21 cellular contexts compared by ENCODE assay signal in the genomic region with DNA sequence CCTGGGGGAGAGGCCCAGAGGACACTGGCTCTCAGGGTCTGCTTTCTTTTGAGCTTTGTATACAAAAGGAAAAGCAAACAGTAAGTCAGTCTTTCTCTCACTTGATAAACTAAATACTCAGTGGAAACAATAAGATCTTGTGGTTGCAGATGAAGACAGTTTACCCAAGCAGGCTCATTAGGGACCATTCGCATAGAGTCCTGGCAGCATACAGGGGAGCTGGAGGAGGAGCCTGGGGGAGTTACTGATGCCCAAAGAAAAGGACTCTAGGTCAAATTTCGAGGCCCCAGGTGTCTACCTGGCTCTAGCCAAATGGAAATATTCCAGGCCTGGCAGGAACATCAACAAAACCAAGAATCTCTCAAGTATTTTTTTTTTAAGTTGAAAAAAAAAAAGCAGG.
"Had no signal": no experiment of that assay in that cellular context is flagged by ENCODE, and none has a peak within 500 bp of the region (broad histone marks: within the 10 kb centered on the region; RNA-seq: fewer than 3 reads in every experiment).

No MANE protein-coding gene starts in this region.

- H3K4me3 Mint-ChIP-seq: activated CD4-positive, alpha-beta memory T cell treated with anti-CD3 and anti-CD28 coated beads, Interleukin-2, amount 10 ng/mL, durations not matched to agents 7 days and 5 days; activated CD4-positive, alpha-beta T cell treated with anti-CD3 and anti-CD28 coated beads, Interleukin-2, amount 10 ng/mL, durations not matched to agents 24 days and 14 days; activated naive CD4-positive, alpha-beta T cell treated with anti-CD3 and anti-CD28 coated beads, Interleukin-2, amount 10 ng/mL, durations not matched to agents 7 days and 5 days; activated T-cell treated with anti-CD3 and anti-CD28 coated beads, Interleukin-2, amount 50 U/mL, for 72 hours; natural killer cell had no signal

- ATAC-seq: activated CD4-positive, CD25-positive, alpha-beta regulatory T cell treated with anti-CD3 and anti-CD28 coated beads, Interleukin-2, amount 50 U/mL, for 24 hours; activated T-cell treated with anti-CD3 and anti-CD28 coated beads, Interleukin-2, amount 50 U/mL, for 72 hours; gastroesophageal sphincter; left ventricle myocardium superior; natural killer cell; psoas muscle had no signal

- H3K9me3 Mint-ChIP-seq: activated CD4-positive, alpha-beta memory T cell treated with anti-CD3 and anti-CD28 coated beads, Interleukin-2, amount 10 ng/mL, durations not matched to agents 7 days and 5 days; activated CD4-positive, alpha-beta T cell treated with anti-CD3 and anti-CD28 coated beads, Interleukin-2, amount 10 ng/mL, durations not matched to agents 24 days and 14 days; activated naive CD4-positive, alpha-beta T cell treated with anti-CD3 and anti-CD28 coated beads, Interleukin-2, amount 10 ng/mL, durations not matched to agents 7 days and 5 days had no signal

- H3K27me3 Mint-ChIP-seq: activated CD4-positive, alpha-beta memory T cell treated with anti-CD3 and anti-CD28 coated beads, Interleukin-2, amount 10 ng/mL, durations not matched to agents 7 days and 5 days; activated CD4-positive, alpha-beta T cell treated with anti-CD3 and anti-CD28 coated beads, Interleukin-2, amount 10 ng/mL, durations not matched to agents 24 days and 14 days; activated naive CD4-positive, alpha-beta T cell treated with anti-CD3 and anti-CD28 coated beads, Interleukin-2, amount 10 ng/mL, durations not matched to agents 7 days and 5 days had no signal

- DNase-seq: activated CD4-positive, alpha-beta memory T cell treated with anti-CD3 and anti-CD28 coated beads, Interleukin-2, amount 10 ng/mL, durations not matched to agents 7 days and 5 days; activated CD4-positive, alpha-beta T cell treated with anti-CD3 and anti-CD28 coated beads, Interleukin-2, amount 10 ng/mL, durations not matched to agents 24 days and 14 days; activated effector memory CD4-positive, alpha-beta T cell treated with Interleukin-2 at 50 U/mL for 16 hours; activated naive CD4-positive, alpha-beta T cell treated with anti-CD3 and anti-CD28 coated beads, Interleukin-2, amount 10 ng/mL, durations not matched to agents 7 days and 5 days; activated T-cell treated with anti-CD3 and anti-CD28 coated beads, Interleukin-2, amount 50 U/mL, for 72 hours; amygdala; cerebellar nuclear complex; esophagus squamous epithelium; head of caudate nucleus; hypothalamus; left ventricle myocardium superior; mammary epithelial cell; midbrain; natural killer cell; ovary; psoas muscle; spleen; stimulated activated CD4-positive, alpha-beta T cell treated with anti-CD3 and anti-CD28 coated beads, Interleukin-4, amount 100 ng/mL, for 1 hour; stimulated activated naive CD4-positive, alpha-beta T cell had no signal

- H3K4me1 Mint-ChIP-seq: activated CD4-positive, alpha-beta memory T cell treated with anti-CD3 and anti-CD28 coated beads, Interleukin-2, amount 10 ng/mL, durations not matched to agents 7 days and 5 days; activated CD4-positive, alpha-beta T cell treated with anti-CD3 and anti-CD28 coated beads, Interleukin-2, amount 10 ng/mL, durations not matched to agents 24 days and 14 days; activated naive CD4-positive, alpha-beta T cell treated with anti-CD3 and anti-CD28 coated beads, Interleukin-2, amount 10 ng/mL, durations not matched to agents 7 days and 5 days; natural killer cell had no signal

- H3K27ac Mint-ChIP-seq: activated CD4-positive, alpha-beta memory T cell treated with anti-CD3 and anti-CD28 coated beads, Interleukin-2, amount 10 ng/mL, durations not matched to agents 7 days and 5 days; activated CD4-positive, alpha-beta T cell treated with anti-CD3 and anti-CD28 coated beads, Interleukin-2, amount 10 ng/mL, durations not matched to agents 24 days and 14 days; activated naive CD4-positive, alpha-beta T cell treated with anti-CD3 and anti-CD28 coated beads, Interleukin-2, amount 10 ng/mL, durations not matched to agents 7 days and 5 days; activated T-cell treated with anti-CD3 and anti-CD28 coated beads, Interleukin-2, amount 50 U/mL, for 72 hours; natural killer cell had no signal

- H3K36me3 Mint-ChIP-seq: activated naive CD4-positive, alpha-beta T cell treated with anti-CD3 and anti-CD28 coated beads, Interleukin-2, amount 10 ng/mL, durations not matched to agents 7 days and 5 days; natural killer cell had no signal
